ENCODE assay signal across 1 cellular context in genomic region chr15:39580630-39581500, GRCh38.
TF ChIP-seq lines count a peak whose summit lies in the region.

TSS of gene THBS1 (plus strand) at chr15:39581079. CDS start at chr15:39581858, 779 bp downstream.

TF ChIP-seq in SK-N-SH treated with all-trans-retinoic acid at 6 μM for 48 hours, 23 proteins besides CTCF, POLR2A, EP300 and RAD21 (continued from another document):
- no peak for TF ChIP-seq CSDC2 (CRISPR knock-in tag; IDR thresholded peaks at IDR 0.05)
- TF ChIP-seq PATZ1 (CRISPR knock-in tag; IDR thresholded peaks at IDR 0.05; ENCODE audit: borderline replicate concordance): peak; percentile 16; the same call in 1 of the 2 replicates
- TF ChIP-seq ISL1 (CRISPR knock-in tag; IDR thresholded peaks at IDR 0.05): no peak
- TF ChIP-seq ZNF70 (CRISPR knock-in tag; IDR thresholded peaks at IDR 0.05): no peak
- TF ChIP-seq CREB5 (CRISPR knock-in tag; IDR thresholded peaks at IDR 0.05; ENCODE audit: low read depth): no peak
- no peak for TF ChIP-seq ZNF565 (CRISPR knock-in tag; conservative IDR thresholded peaks at IDR 0.05; ENCODE audit: low read depth)
